7 cellular contexts compared by ENCODE assay signal in genomic region chr1:154992721-154993571, GRCh38. TPM values are rescaled to one million over a fixed set of nuclear protein-coding genes. Genes with fewer than 3 reads are reported as not detected.
A peak's percentile ranks its signal among the peaks of the same experiment; 100 is the strongest.
DNase-seq lines count a peak whose midpoint lies in the region; ATAC-seq and TF ChIP-seq lines count a peak whose summit lies in the region.
"Had no signal": no experiment of that assay in that cellular context is flagged by ENCODE, and none has a peak within 500 bp of the region (broad histone marks: within the 10 kb centered on the region; RNA-seq: fewer than 3 reads in every experiment).

No MANE protein-coding gene starts in this region.

- H2AFZ ChIP-seq in osteoblast (ENCODE audit: low read length): no peak overlapping the region

- H3K36me3 ChIP-seq in osteoblast (ENCODE audit: insufficient read depth, low read length): peaks cover 23% of the 10 kb centered on the region
- H3K36me3 ChIP-seq in uterus: no peaks in the 10 kb centered on the region

- H3K4me2 ChIP-seq in osteoblast (ENCODE audit: insufficient read depth, low read length): no peak overlapping the region

- intact Hi-C loops in uterus (cut with DNase I; ENCODE audit: low total_unique reads): no loop called here

- TF ChIP-seq CTCF in osteoblast (IDR thresholded peaks at IDR 0.05; ENCODE audit: extremely low read depth, low read depth, low read length) (peak; percentile 20), uterus (IDR thresholded peaks at IDR 0.05) (no peak)

- H3K4me1 ChIP-seq in osteoblast (ENCODE audit: insufficient read depth, low read length) (no peaks in the 10 kb centered on the region), uterus (peaks cover 0 to 3% of the 10 kb centered on the region in 2 donors)

- H3K27ac ChIP-seq in osteoblast (ENCODE audit: low read depth, low read length): no peak overlapping the region
- no peak overlapping the region for H3K27ac ChIP-seq in uterus

- no peaks in the 10 kb centered on the region for H3K9me3 ChIP-seq in osteoblast (ENCODE audit: low read depth, low read length)
- H3K9me3 ChIP-seq in uterus: no peaks in the 10 kb centered on the region

- H4K20me1 ChIP-seq in osteoblast (ENCODE audit: insufficient read depth, low read length): no peaks in the 10 kb centered on the region

- H3K27me3 ChIP-seq in osteoblast (ENCODE audit: insufficient read depth, low read length): no peaks in the 10 kb centered on the region
- H3K27me3 ChIP-seq in uterus: no peaks in the 10 kb centered on the region

- peak; percentile 41 for DNase-seq in NCI-H345 (lab: John Stamatoyannopoulos, UW)
- DNase-seq in NCI-H345 treated with DMSO at 0.1 percent for 48 hours (lab: John Stamatoyannopoulos, UW; ENCODE audit: unreplicated experiment): no peak
- peak; percentile 55 for DNase-seq in SW480 (ENCODE audit: low spot score)
- peak; percentile 87 for DNase-seq in osteoblast (ENCODE audit: insufficient read length, low spot score, missing footprints)
- no peak for DNase-seq in uterus
- DNase-seq: activated CD4-positive, alpha-beta T cell treated with anti-CD3 and anti-CD28 coated beads, Interleukin-2, amount 10 ng/mL, durations not matched to agents 24 days and 14 days had no signal

- H3K79me2 ChIP-seq in osteoblast (ENCODE audit: insufficient read depth, low read length): peaks cover 14% of the 10 kb centered on the region

- H3K4me3 ChIP-seq in osteoblast (ENCODE audit: insufficient read depth, low read length): no peak overlapping the region
- H3K4me3 ChIP-seq in uterus: no peak overlapping the region

- ATAC-seq in GM21717 (IDR thresholded peaks at IDR 0.05; ENCODE audit: unreplicated experiment): no peak

- no peak for TF ChIP-seq POLR2A in uterus (IDR thresholded peaks at IDR 0.05)

RNA-seq across cellular contexts. Expression of gene LENEP, which starts 0.4 kb away (rescaled TPM):
- total RNA-seq in osteoblast (0.88 TPM in 1 of 2 replicates, not detected in the other), uterus (under 1 TPM in 1 of 4 donors, not detected in 3; 0.83 TPM)

RNA-seq across cellular contexts. Expression of gene ZBTB7B, which starts 9.7 kb away (rescaled TPM):
- 18.6 and 23.5 TPM in 2 replicates for total RNA-seq in osteoblast
- 10 to 100 TPM in 2 of 4 donors, 1 to 10 TPM in 2; 3.8 to 53.4 (median 11.9) TPM for total RNA-seq in uterus

RNA-seq across cellular contexts. Expression of gene FLAD1, which starts 9.8 kb away (rescaled TPM):
- 17.1 and 20.6 TPM in 2 replicates for total RNA-seq in osteoblast
- total RNA-seq in uterus: 10 to 100 TPM; 12.6 to 33.8 (median 20.7) TPM

RNA-seq across cellular contexts. Expression of gene CKS1B, which starts 18.5 kb away (rescaled TPM):
- total RNA-seq in osteoblast (23.2 and 23.3 TPM in 2 replicates), uterus (10 to 100 TPM; 14.1 to 52.7 (median 22.8) TPM)

RNA-seq across cellular contexts. Expression of gene SHC1, which starts 22.4 kb away (rescaled TPM):
- total RNA-seq in osteoblast (230 and 239 TPM in 2 replicates), uterus (100 to 1,000 TPM in 2 of 4 donors, 10 to 100 TPM in 2; 93.5 to 149 (median 101) TPM)

Comparison
In these comparisons a context has a peak if more than half of its experiments do, and no peak if none do; other contexts are left out.
1. DNase-seq: peak in NCI-H345 (single experiment), SW480 (single experiment) and osteoblast (single experiment); none in NCI-H345 treated with DMSO at 0.1 percent for 48 hours (single experiment) and uterus (0 of 2).